In the genomic region with DNA sequence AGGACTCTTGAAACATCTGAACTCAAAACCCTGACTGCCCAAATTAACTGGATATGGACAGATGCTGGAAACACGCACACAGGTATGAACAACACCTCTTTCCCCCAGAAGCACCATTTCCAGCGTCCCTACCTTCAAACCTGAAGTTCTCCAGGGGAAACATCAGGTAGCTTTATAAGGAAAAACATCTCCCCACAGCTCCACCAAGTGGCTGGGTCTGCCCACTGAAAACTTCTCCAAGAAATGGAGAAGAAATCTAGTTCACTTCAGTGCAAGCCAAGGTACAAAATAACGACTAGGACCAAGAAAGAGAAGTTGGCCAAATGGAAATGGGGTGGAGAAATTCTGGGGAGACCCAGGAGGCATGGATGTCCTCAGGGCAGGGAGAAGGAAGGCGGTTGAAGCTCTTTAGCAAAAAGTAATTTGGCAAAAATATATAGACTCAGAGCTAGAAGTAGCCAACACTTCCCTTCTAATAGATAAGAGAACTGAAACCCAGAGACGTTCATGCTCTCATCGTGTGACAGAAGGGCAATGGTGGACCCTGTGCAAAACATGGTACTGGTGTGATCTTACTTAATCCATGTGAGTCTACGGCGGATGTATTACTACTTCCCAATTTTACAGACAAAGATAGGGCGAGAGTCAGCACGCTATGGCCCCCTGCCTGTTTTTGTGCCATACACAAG, we compare ENCODE assay signal across 10 cellular contexts. TPM values are rescaled to one million over a fixed set of nuclear protein-coding genes. Genes with fewer than 3 reads are reported as not detected.
DNase-seq lines count a peak whose midpoint lies in the region; ATAC-seq, FAIRE-seq and TF ChIP-seq lines count a peak whose summit lies in the region.
"Had no signal": no experiment of that assay in that cellular context is flagged by ENCODE, and none has a peak within 500 bp of the region (broad histone marks: within the 10 kb centered on the region; RNA-seq: fewer than 3 reads in every experiment).

No MANE protein-coding gene starts in this region.

- H3K36me3 ChIP-seq in pancreas = no peaks in the 10 kb centered on the region

- no peak overlapping the region for H3K4me3 ChIP-seq in dorsolateral prefrontal cortex
- H3K4me3 ChIP-seq in pancreas = no peak overlapping the region

- H3K27me3 ChIP-seq in dorsolateral prefrontal cortex (no peaks in the 10 kb centered on the region), pancreas (no peaks in the 10 kb centered on the region)

- ATAC-seq in pancreas (peak; percentile 53 to 75 (median 65)), GM21529 (IDR thresholded peaks at IDR 0.05; ENCODE audit: unreplicated experiment) (no peak)

- TF ChIP-seq CTCF in dorsolateral prefrontal cortex (IDR thresholded peaks at IDR 0.05 in 54 of 56, conservative IDR thresholded peaks at IDR 0.05 in 2 of 56; ENCODE audit: low read depth in 1 of 56, partially characterized antibody in 56 of 56) (peak in 55 of 56 donors; percentile 10 to 75 (median 53)), pancreas (IDR thresholded peaks at IDR 0.05) (peak in 3 of 4 donors; percentile 14 to 35 (median 32))

- H3K9me3 ChIP-seq in pancreas = no peaks in the 10 kb centered on the region

- WGBS in pancreas, 2 donors = 50 to 59% methylated on average over 10 of the region's 10 CpGs

- intact Hi-C loops in dorsolateral prefrontal cortex (cut with DNase I) = loop anchor here (5.0 to 10.0 kb wide), 4 partner anchors 43 to 732 kb away; a partner anchor contains a TSS
- intact Hi-C loops in pancreas (cut with DNase I) = no loop called here

- peaks cover 8 to 20% (median 15%) of the 10 kb centered on the region in 3 donors for H3K4me1 ChIP-seq in pancreas

- DNase-seq in NCI-H460 (ENCODE audit: extremely low read depth, low read depth) (peak; percentile 41), dorsolateral prefrontal cortex (peak in 2 of 10 donors; percentile 33 to 40), pancreas (peak in 1 of 6 donors; percentile 47), NCI-H1092 treated with DMSO at 0.1 percent for 48 hours (lab: John Stamatoyannopoulos, UW) (no peak)
- no peak for DNase-seq in activated CD4-positive, alpha-beta T cell treated with anti-CD3 and anti-CD28 coated beads for 4 hours
- DNase-seq in stimulated activated CD4-positive, alpha-beta T cell treated with anti-CD3 and anti-CD28 coated beads, Interleukin-12 subunit alpha, Interleukin-12 subunit beta, amount 100 ng/mL, for 4 hours = no peak
- DNase-seq: cerebellar nuclear complex; stimulated activated CD4-positive, alpha-beta T cell treated with anti-CD3 and anti-CD28 coated beads, Interleukin-2, amount 100 ng/mL, for 48 hours had no signal

- H3K27ac ChIP-seq in dorsolateral prefrontal cortex (peak overlapping the region in 14 of 59 donors; percentile 3 to 74 (median 40)), pancreas (no peak overlapping the region)

- peak; percentile 91 for FAIRE-seq in G401.6 (lab: Jason Lieb, UNC)
- FAIRE-seq in pancreas (lab: Jason Lieb, UNC) = no peak

RNA-seq across cellular contexts. Expression of a gene that starts 10.5 kb away (rescaled TPM):
- 13.4 and 19.5 TPM in 2 replicates for total RNA-seq in NCI-H460 (2014; rRNA removed; shearing (Covaris generic))
- 15.9 and 19.1 TPM in 2 replicates for polyA plus RNA-seq in NCI-H460 (2014; cell fraction: nucleus; rRNA removed)
- total RNA-seq in dorsolateral prefrontal cortex = 100 to 1,000 TPM in 82 of 120 experiments, 10 to 100 TPM in 38; 44.5 to 165 (median 114) TPM
- total RNA-seq in pancreas = 1 to 10 TPM; 2.5 to 6.5 (median 2.6) TPM
- 1 to 10 TPM; 1.6 to 2.9 TPM for polyA plus RNA-seq in pancreas

Comparison
In these comparisons a context has a peak if more than half of its experiments do, and no peak if none do; other contexts are left out.
1. intact Hi-C loops: an anchor here in dorsolateral prefrontal cortex (5.0 to 10.0 kb wide); none called in pancreas.